23 cellular contexts compared by ENCODE assay signal in the genomic region with DNA sequence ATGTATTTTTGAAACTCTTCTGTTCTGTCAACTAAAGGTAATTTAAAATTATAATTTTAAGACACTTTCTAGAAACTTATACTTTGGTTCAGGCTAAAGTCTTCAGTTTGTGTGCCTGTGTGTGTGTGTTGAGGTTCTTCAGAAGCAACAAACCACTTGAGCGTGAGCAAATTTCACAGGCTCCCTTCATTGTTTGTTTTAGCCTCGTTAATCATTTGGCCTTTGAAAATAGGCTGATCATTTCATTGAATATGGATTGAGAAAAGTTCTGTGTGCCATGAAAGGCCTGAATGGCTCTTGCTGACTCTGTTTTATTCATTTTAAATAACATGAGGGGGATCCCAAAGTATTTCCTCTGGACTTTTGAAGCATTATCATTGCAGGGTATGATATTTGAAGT.
DNase-seq lines count a peak whose midpoint lies in the region; ATAC-seq and TF ChIP-seq lines count a peak whose summit lies in the region.
"Had no signal": no experiment of that assay in that cellular context is flagged by ENCODE, and none has a peak within 500 bp of the region (broad histone marks: within the 10 kb centered on the region; RNA-seq: fewer than 3 reads in every experiment).

No MANE protein-coding gene starts in this region.

- no peaks in the 10 kb centered on the region for H3K4me1 ChIP-seq in psoas muscle
- H3K4me1 ChIP-seq: Caco-2, prostate gland, upper lobe of right lung had no signal

- WGBS in psoas muscle, 3 donors: 73 to 75% (median 75%) methylated on average over 2 of the region's 2 CpGs

- no peak overlapping the region for H3K27ac ChIP-seq in psoas muscle
- H3K27ac ChIP-seq: left ventricle myocardium inferior, prostate gland, upper lobe of right lung had no signal

- no peaks in the 10 kb centered on the region for H3K9me3 ChIP-seq in psoas muscle
- H3K9me3 ChIP-seq: Caco-2, left ventricle myocardium inferior, prostate gland, upper lobe of right lung had no signal

- H3K27me3 ChIP-seq in psoas muscle (ENCODE audit: insufficient read depth in 3 of 3, low read length in 2 of 3): no peaks in the 10 kb centered on the region
- H3K27me3 ChIP-seq: upper lobe of right lung had no signal

- DNase-seq in NCI-H2081 (lab: John Stamatoyannopoulos, UW) (peak; percentile 44 to 74), NCI-H2081 treated with DMSO at 0.1 percent for 48 hours (lab: John Stamatoyannopoulos, UW) (no peak), NCI-H2029 treated with DMSO at 0.1 percent for 48 hours (lab: John Stamatoyannopoulos, UW) (peak; percentile 91), SHP77 treated with DMSO at 0.1 percent for 48 hours (lab: John Stamatoyannopoulos, UW) (peak; percentile 55), renal cortical epithelial cell (ENCODE audit: low read depth) (peak; percentile 63), psoas muscle (no peak), GM10248 (ENCODE audit: extremely low spot score) (no peak)
- no peak for DNase-seq in stimulated activated CD4-positive, alpha-beta T cell treated with anti-CD3 and anti-CD28 coated beads, Interleukin-2, amount 100 ng/mL, for 24 hours
- DNase-seq: 8988T; activated CD4-positive, alpha-beta T cell treated with anti-CD3 and anti-CD28 coated beads, Interleukin-2, amount 10 ng/mL, durations not matched to agents 7 days and 5 days; Caco-2; effector memory CD4-positive, alpha-beta T cell; head of caudate nucleus; Kasumi-1; left ventricle myocardium inferior; midbrain; NCI-H1694; NCI-H82; PC-3; SIG-M5; upper lobe of right lung had no signal

- ATAC-seq in psoas muscle: no peak
- ATAC-seq: natural killer cell treated with Interleukin-12 subunit alpha and Interleukin-12 subunit beta and Interleukin-15 and Interleukin-18, amount 100 ng/mL, for 72 hours; PC-3; upper lobe of right lung had no signal

- CTCF ChIA-PET in GM10248 (lab: Yijun Ruan, JAX): no interaction called here

- TF ChIP-seq CTCF in psoas muscle (IDR thresholded peaks at IDR 0.05) (no peak), GM10248 (IDR thresholded peaks at IDR 0.05; ENCODE audit: control extremely low read depth, extremely low read depth, low read depth, missing control alignments) (no peak)

- H3K36me3 ChIP-seq in psoas muscle (ENCODE audit: insufficient read depth in 1 of 2, low read depth in 1 of 2): peaks cover 5 to 13% of the 10 kb centered on the region in 2 donors
- H3K36me3 ChIP-seq: left ventricle myocardium inferior, prostate gland, upper lobe of right lung had no signal

- intact Hi-C loops in psoas muscle (cut with DNase I): no loop called here

- no peak overlapping the region for H3K4me3 ChIP-seq in psoas muscle
- H3K4me3 ChIP-seq: left ventricle myocardium inferior, prostate gland, upper lobe of right lung had no signal

- POLR2A ChIA-PET in GM10248 (lab: Yijun Ruan, JAX): no interaction called here

Comparison
In these comparisons a context has a peak if more than half of its experiments do, and no peak if none do; other contexts are left out.
1. DNase-seq: peak in NCI-H2081 (2 of 2), NCI-H2029 treated with DMSO at 0.1 percent for 48 hours (single experiment), SHP77 treated with DMSO at 0.1 percent for 48 hours (single experiment) and renal cortical epithelial cell (single experiment); none in NCI-H2081 treated with DMSO at 0.1 percent for 48 hours (single experiment), psoas muscle (0 of 2), stimulated activated CD4-positive, alpha-beta T cell treated with anti-CD3 and anti-CD28 coated beads, Interleukin-2, amount 100 ng/mL, for 24 hours (0 of 2) and GM10248 (single experiment).